1 cellular context compared by ENCODE assay signal in genomic region chr17:76119409-76120371, GRCh38.
TF ChIP-seq lines count a peak whose summit lies in the region.

No MANE protein-coding gene starts in this region.

TF ChIP-seq in HepG2, 621 proteins besides CTCF, POLR2A, EP300 and RAD21 (continued from another document and continues in another):
- TF ChIP-seq ZNF646 (CRISPR knock-in tag; IDR thresholded peaks at IDR 0.05) = no peak
- no peak for TF ChIP-seq THYN1 (CRISPR knock-in tag; IDR thresholded peaks at IDR 0.05; ENCODE audit: borderline replicate concordance, low read depth)
- TF ChIP-seq GATA4 (IDR thresholded peaks at IDR 0.05; ENCODE audit: borderline replicate concordance, low read depth) = no peak
- no peak for TF ChIP-seq ZUFSP (CRISPR knock-in tag; IDR thresholded peaks at IDR 0.05; ENCODE audit: borderline replicate concordance)
- peak; percentile 88 for TF ChIP-seq ZNF687 (CRISPR knock-in tag; IDR thresholded peaks at IDR 0.05)
- no peak for TF ChIP-seq RFX1 (IDR thresholded peaks at IDR 0.05)
- no peak for TF ChIP-seq FOXO4 (CRISPR knock-in tag; conservative IDR thresholded peaks at IDR 0.05)
- TF ChIP-seq ZNF768 (CRISPR knock-in tag; IDR thresholded peaks at IDR 0.05) = no peak
- peak; percentile 79; the same call in 1 of the 2 replicates for TF ChIP-seq THRA (CRISPR knock-in tag; IDR thresholded peaks at IDR 0.05; ENCODE audit: borderline replicate concordance)
- TF ChIP-seq ZBTB34 (CRISPR knock-in tag; IDR thresholded peaks at IDR 0.05) = no peak
- TF ChIP-seq SOX5 (CRISPR knock-in tag; IDR thresholded peaks at IDR 0.05; ENCODE audit: borderline replicate concordance) = peak; percentile 69
- peak; percentile 95 for TF ChIP-seq IKZF5 (CRISPR knock-in tag; IDR thresholded peaks at IDR 0.05)
- no peak for TF ChIP-seq ZNF562 (CRISPR knock-in tag; IDR thresholded peaks at IDR 0.05; ENCODE audit: borderline replicate concordance)
- no peak for TF ChIP-seq MXD3 (CRISPR knock-in tag; IDR thresholded peaks at IDR 0.05)
- TF ChIP-seq ZNF747 (CRISPR knock-in tag; IDR thresholded peaks at IDR 0.05; ENCODE audit: borderline replicate concordance) = peak; percentile 89; the same call in 1 of the 2 replicates
- TF ChIP-seq ZNF431 (CRISPR knock-in tag; IDR thresholded peaks at IDR 0.05; ENCODE audit: borderline replicate concordance, low read depth) = 0 out of 2 replicates have a peak, but pooled peaks have one; percentile 31
- no peak for TF ChIP-seq EHMT2 (IDR thresholded peaks at IDR 0.05; ENCODE audit: borderline replicate concordance, low read depth, low read length)
- TF ChIP-seq ZFP41 (CRISPR knock-in tag; IDR thresholded peaks at IDR 0.05; ENCODE audit: borderline replicate concordance) = no peak
- TF ChIP-seq ZC3H13 (CRISPR knock-in tag; IDR thresholded peaks at IDR 0.05) = no peak
- no peak for TF ChIP-seq E2F1 (CRISPR knock-in tag; IDR thresholded peaks at IDR 0.05)
- no peak for TF ChIP-seq ZNF3 (CRISPR knock-in tag; IDR thresholded peaks at IDR 0.05)
- no peak for TF ChIP-seq DNMT1 (CRISPR knock-in tag; IDR thresholded peaks at IDR 0.05)
- TF ChIP-seq ZBTB49 (CRISPR knock-in tag; IDR thresholded peaks at IDR 0.05; ENCODE audit: borderline replicate concordance) = no peak
- TF ChIP-seq TCF7 (IDR thresholded peaks at IDR 0.05; ENCODE audit: low read depth) = peak; percentile 80
- TF ChIP-seq BRF2 (CRISPR knock-in tag; IDR thresholded peaks at IDR 0.05) = peak; percentile 64; the same call in 1 of the 2 replicates
- peak; percentile 82; the same call in 1 of the 2 replicates for TF ChIP-seq HMG20B (CRISPR knock-in tag; conservative IDR thresholded peaks at IDR 0.05)
- TF ChIP-seq CHD2 (IDR thresholded peaks at IDR 0.05; ENCODE audit: low read depth, low read length) = no peak
